ENCODE assay signal across 9 cellular contexts in genomic region chr2:88423733-88424132, GRCh38. TPM values are rescaled to one million over a fixed set of nuclear protein-coding genes. Genes with fewer than 3 reads are reported as not detected.
"Had no signal": no experiment of that assay in that cellular context is flagged by ENCODE, and none has a peak within 500 bp of the region (broad histone marks: within the 10 kb centered on the region; RNA-seq: fewer than 3 reads in every experiment).

No MANE protein-coding gene starts in this region.

- FAIRE-seq: G401.6, GM12878, GM12891, GM12892, GM18507, GM19239 had no signal

- DNase-seq: GDM1, GF-D8 had no signal

- H3K4me3 ChIP-seq: GM12878 had no signal

- ATAC-seq: GM12878 had no signal

RNA-seq across cellular contexts. Expression of gene FOXI3, which starts 28.8 kb away (rescaled TPM):
- total RNA-seq: G401, GM12878 had no signal
- polyA plus RNA-seq: GM12878 had no signal
